Comparison of ENCODE assay signal across 20 cellular contexts in genomic region chr9:111120526-111120925, GRCh38.
"Had no signal": no experiment of that assay in that cellular context is flagged by ENCODE, and none has a peak within 500 bp of the region (broad histone marks: within the 10 kb centered on the region; RNA-seq: fewer than 3 reads in every experiment).

No MANE protein-coding gene starts in this region.

- ATAC-seq: gastrocnemius medialis; heart right ventricle; left cardiac atrium; left lung; left ventricle myocardium superior; lower lobe of right lung; mucosa of descending colon; naive thymus-derived CD8-positive, alpha-beta T cell had no signal

- H3K27ac ChIP-seq: coronary artery, dorsolateral prefrontal cortex, esophagus muscularis mucosa, gastrocnemius medialis, heart right ventricle, left lung, lower lobe of right lung had no signal

- H3K27me3 ChIP-seq: dorsolateral prefrontal cortex, esophagus muscularis mucosa, gastrocnemius medialis, heart right ventricle, left lung had no signal

- H3K36me3 ChIP-seq: esophagus muscularis mucosa, gastrocnemius medialis, heart right ventricle, left lung, lower lobe of right lung had no signal

- H3K9me3 ChIP-seq: esophagus muscularis mucosa, gastrocnemius medialis, lower lobe of right lung, mucosa of descending colon had no signal

- H3K4me3 ChIP-seq: coronary artery, dorsolateral prefrontal cortex, esophagus muscularis mucosa, gastrocnemius medialis, heart right ventricle, left lung, lower lobe of right lung, mucosa of descending colon had no signal

- DNase-seq: dermis blood vessel endothelial cell; dorsolateral prefrontal cortex; effector CD4-positive, alpha-beta T cell; effector memory CD4-positive, alpha-beta T cell; foreskin melanocyte; gastrocnemius medialis; glutamatergic neuron; head of caudate nucleus; heart right ventricle; hippocampal formation; left cardiac atrium; left lung; left ventricle myocardium superior; lower lobe of right lung; mesenchymal stem cell; mucosa of descending colon; naive B cell; naive thymus-derived CD8-positive, alpha-beta T cell had no signal

- H3K4me1 ChIP-seq: esophagus muscularis mucosa, gastrocnemius medialis, heart right ventricle, left lung, lower lobe of right lung had no signal
